In genomic region chr17:49194297-49194607, GRCh38 we compare ENCODE assay signal across 11 cellular contexts. TPM values are rescaled to one million over a fixed set of nuclear protein-coding genes. Genes with fewer than 3 reads are reported as not detected.
DNase-seq lines count a peak whose midpoint lies in the region; ATAC-seq and TF ChIP-seq lines count a peak whose summit lies in the region.
"Had no signal": no experiment of that assay in that cellular context is flagged by ENCODE, and none has a peak within 500 bp of the region (broad histone marks: within the 10 kb centered on the region; RNA-seq: fewer than 3 reads in every experiment).

No MANE protein-coding gene starts in this region.

- H3K4me1 ChIP-seq in vagina, result peaks cover 8% of the 10 kb centered on the region

- H3K4me1 Mint-ChIP-seq in activated naive CD4-positive, alpha-beta T cell treated with anti-CD3 and anti-CD28 coated beads, Interleukin-2, amount 10 ng/mL, durations not matched to agents 7 days and 5 days, result peaks cover 57% of the 10 kb centered on the region
- H3K4me1 Mint-ChIP-seq in activated naive CD8-positive, alpha-beta T cell treated with anti-CD3 and anti-CD28 coated beads, Interleukin-2, amount 50 U/mL, for 24 hours, result peaks cover 53% of the 10 kb centered on the region
- H3K4me1 Mint-ChIP-seq in naive B cell, result peaks cover 28 to 40% (median 33%) of the 10 kb centered on the region in 3 donors

- peak overlapping the region; percentile 96 for H3K27ac ChIP-seq in vagina
- H3K27ac ChIP-seq: C4-2B had no signal

- H3K36me3 Mint-ChIP-seq in activated naive CD4-positive, alpha-beta T cell treated with anti-CD3 and anti-CD28 coated beads, Interleukin-2, amount 10 ng/mL, durations not matched to agents 7 days and 5 days, result no peaks in the 10 kb centered on the region
- H3K36me3 Mint-ChIP-seq in activated naive CD4-positive, alpha-beta T cell treated with anti-CD3 and anti-CD28 coated beads, Interleukin-2, amount 50 U/mL, for 72 hours, result no peaks in the 10 kb centered on the region
- H3K36me3 Mint-ChIP-seq in activated naive CD8-positive, alpha-beta T cell treated with anti-CD3 and anti-CD28 coated beads, Interleukin-2, amount 50 U/mL, for 24 hours (ENCODE audit: low read depth), result peaks cover 6% of the 10 kb centered on the region
- no peaks in the 10 kb centered on the region for H3K36me3 Mint-ChIP-seq in naive B cell

- H3K4me3 Mint-ChIP-seq in activated naive CD4-positive, alpha-beta T cell treated with anti-CD3 and anti-CD28 coated beads, Interleukin-2, amount 10 ng/mL, durations not matched to agents 7 days and 5 days, result peak overlapping the region; percentile 84
- H3K4me3 Mint-ChIP-seq in activated naive CD8-positive, alpha-beta T cell treated with anti-CD3 and anti-CD28 coated beads, Interleukin-2, amount 50 U/mL, for 24 hours, result peak overlapping the region; percentile 90
- H3K4me3 Mint-ChIP-seq in naive B cell, result peak overlapping the region; percentile 23 to 96 (median 92)

- no peak for TF ChIP-seq POLR2A in vagina (IDR thresholded peaks at IDR 0.05)

- CTCF ChIA-PET in activated naive CD4-positive, alpha-beta T cell treated with anti-CD3 and anti-CD28 coated beads, Interleukin-2, amount 10 ng/mL, durations not matched to agents 7 days and 5 days (lab: Charles Lee), result interaction anchor here (1.3 to 2.7 kb wide), 3 partner anchors 14 to 32 kb away, joined by 4 to 10 read pairs (median 8); no protein-coding TSS in a partner anchor

- no peaks in the 10 kb centered on the region for H3K36me3 ChIP-seq in vagina
- H3K36me3 ChIP-seq: adrenal gland had no signal

- peaks cover 18% of the 10 kb centered on the region for H3K27me3 Mint-ChIP-seq in activated naive CD4-positive, alpha-beta T cell treated with anti-CD3 and anti-CD28 coated beads, Interleukin-2, amount 10 ng/mL, durations not matched to agents 7 days and 5 days
- H3K27me3 Mint-ChIP-seq in activated naive CD8-positive, alpha-beta T cell treated with anti-CD3 and anti-CD28 coated beads, Interleukin-2, amount 50 U/mL, for 24 hours, result peaks cover 8% of the 10 kb centered on the region
- no peaks in the 10 kb centered on the region for H3K27me3 Mint-ChIP-seq in naive B cell

- H3K4me3 ChIP-seq in vagina, result no peak overlapping the region

- H3K9me3 Mint-ChIP-seq in activated naive CD4-positive, alpha-beta T cell treated with anti-CD3 and anti-CD28 coated beads, Interleukin-2, amount 10 ng/mL, durations not matched to agents 7 days and 5 days, result no peaks in the 10 kb centered on the region
- H3K9me3 Mint-ChIP-seq in activated naive CD4-positive, alpha-beta T cell treated with anti-CD3 and anti-CD28 coated beads, Interleukin-2, amount 50 U/mL, for 72 hours, result no peaks in the 10 kb centered on the region
- no peaks in the 10 kb centered on the region for H3K9me3 Mint-ChIP-seq in activated naive CD8-positive, alpha-beta T cell treated with anti-CD3 and anti-CD28 coated beads, Interleukin-2, amount 50 U/mL, for 24 hours
- H3K9me3 Mint-ChIP-seq in naive B cell, result peaks cover 0 to 4% (median 0%) of the 10 kb centered on the region in 7 donors

- H3K9me3 ChIP-seq in vagina, result no peaks in the 10 kb centered on the region
- H3K9me3 ChIP-seq: adrenal gland had no signal

- H3K27ac Mint-ChIP-seq in activated naive CD4-positive, alpha-beta T cell treated with anti-CD3 and anti-CD28 coated beads, Interleukin-2, amount 10 ng/mL, durations not matched to agents 7 days and 5 days, result peak overlapping the region; percentile 80
- H3K27ac Mint-ChIP-seq in activated naive CD4-positive, alpha-beta T cell treated with anti-CD3 and anti-CD28 coated beads, Interleukin-2, amount 50 U/mL, for 72 hours, result peak overlapping the region in 1 of 2 donors; percentile 98
- H3K27ac Mint-ChIP-seq in activated naive CD8-positive, alpha-beta T cell treated with anti-CD3 and anti-CD28 coated beads, Interleukin-2, amount 50 U/mL, for 24 hours, result peak overlapping the region; percentile 60
- peak overlapping the region in 5 of 6 donors; percentile 22 to 100 (median 95) for H3K27ac Mint-ChIP-seq in naive B cell

- H3K27me3 ChIP-seq in vagina, result no peaks in the 10 kb centered on the region
- H3K27me3 ChIP-seq: adrenal gland had no signal

- no peak for DNase-seq in activated naive CD4-positive, alpha-beta T cell treated with anti-CD3 and anti-CD28 coated beads, Interleukin-2, amount 10 ng/mL, durations not matched to agents 7 days and 5 days
- no peak for DNase-seq in activated naive CD4-positive, alpha-beta T cell treated with anti-CD3 and anti-CD28 coated beads, Interleukin-2, amount 50 U/mL, for 72 hours (ENCODE audit: low spot score in 2 of 2)
- no peak for DNase-seq in activated naive CD8-positive, alpha-beta T cell treated with anti-CD3 and anti-CD28 coated beads, Interleukin-2, amount 50 U/mL, for 24 hours
- DNase-seq in naive B cell (no peak), vagina (ENCODE audit: extremely low spot score in 2 of 2) (no peak), HK-2 (ENCODE audit: unreplicated experiment) (no peak)

- no peak for ATAC-seq in activated naive CD4-positive, alpha-beta T cell treated with anti-CD3 and anti-CD28 coated beads, Interleukin-2, amount 50 U/mL, for 72 hours
- no peak for ATAC-seq in activated naive CD8-positive, alpha-beta T cell treated with anti-CD3 and anti-CD28 coated beads, Interleukin-2, amount 50 U/mL, for 24 hours
- no peak for ATAC-seq in naive B cell (ENCODE audit: low read depth in 2 of 2)
- ATAC-seq in GM18520 (IDR thresholded peaks at IDR 0.05; ENCODE audit: unreplicated experiment), result no peak
- ATAC-seq in HG03432 (IDR thresholded peaks at IDR 0.05; ENCODE audit: unreplicated experiment), result no peak
- ATAC-seq: left colon had no signal

- TF ChIP-seq CTCF in vagina (IDR thresholded peaks at IDR 0.05), result no peak

- intact Hi-C loops in vagina (cut with DNase I), result no loop called here

RNA-seq across cellular contexts. Expression of gene GNGT2, which starts 16.1 kb away (rescaled TPM):
- 10 to 100 TPM; 37.5 to 40.2 TPM for total RNA-seq in activated naive CD4-positive, alpha-beta T cell treated with anti-CD3 and anti-CD28 coated beads, Interleukin-2, amount 50 U/mL, for 72 hours
- polyA plus RNA-seq in naive B cell (ENCODE audit: low read depth in 6 of 6), result 10 to 100 TPM in 3 of 6 donors, 1 to 10 TPM in 3; 4.5 to 16.0 (median 11.3) TPM
- 6.6 TPM for total RNA-seq in vagina

RNA-seq across cellular contexts. Expression of gene ABI3, which starts 16.3 kb away (rescaled TPM):
- total RNA-seq in activated naive CD4-positive, alpha-beta T cell treated with anti-CD3 and anti-CD28 coated beads, Interleukin-2, amount 50 U/mL, for 72 hours, result 10 to 100 TPM; 35.3 to 41.5 TPM
- 10 to 100 TPM in 4 of 6 donors, 1 to 10 TPM in 2; 8.1 to 28.4 (median 18.0) TPM for polyA plus RNA-seq in naive B cell (ENCODE audit: low read depth in 6 of 6)
- total RNA-seq in vagina, result 11.0 TPM

RNA-seq across cellular contexts. Expression of gene PHOSPHO1, which starts 36.3 kb away (rescaled TPM):
- total RNA-seq in activated naive CD4-positive, alpha-beta T cell treated with anti-CD3 and anti-CD28 coated beads, Interleukin-2, amount 50 U/mL, for 72 hours, result not detected
- polyA plus RNA-seq in naive B cell (ENCODE audit: low read depth in 6 of 6), result under 1 TPM in 4 of 6 donors, not detected in 2; 0.25 to 0.58 (median 0.31) TPM
- total RNA-seq in vagina, result not detected
- total RNA-seq: left colon had no signal
